32 cellular contexts compared by ENCODE assay signal in genomic region chr5:10057356-10057755, GRCh38.
"Had no signal": no experiment of that assay in that cellular context is flagged by ENCODE, and none has a peak within 500 bp of the region (broad histone marks: within the 10 kb centered on the region; RNA-seq: fewer than 3 reads in every experiment).

No MANE protein-coding gene starts in this region.

- H3K4me1 ChIP-seq: esophagus muscularis mucosa, foreskin keratinocyte, gastrocnemius medialis, heart left ventricle had no signal

- H3K36me3 Mint-ChIP-seq: T-cell had no signal

- H3K4me1 Mint-ChIP-seq: activated CD4-positive, alpha-beta T cell treated with anti-CD3 and anti-CD28 coated beads, Interleukin-2, amount 10 ng/mL, durations not matched to agents 7 days and 5 days; activated T-helper 17 cell treated with anti-CD3 and anti-CD28 coated beads, Interleukin-2, amount 50 U/mL, for 72 hours; central memory CD8-positive, alpha-beta T cell; T-cell had no signal

- H3K9me3 ChIP-seq: gastrocnemius medialis had no signal

- H3K27ac Mint-ChIP-seq: activated CD4-positive, alpha-beta T cell treated with anti-CD3 and anti-CD28 coated beads, Interleukin-2, amount 10 ng/mL, durations not matched to agents 7 days and 5 days; activated CD8-positive, alpha-beta T cell treated with anti-CD3 and anti-CD28 coated beads for 36 hours; activated naive CD8-positive, alpha-beta T cell; activated T-helper 17 cell treated with anti-CD3 and anti-CD28 coated beads, Interleukin-2, amount 50 U/mL, for 72 hours; effector memory CD8-positive, alpha-beta T cell; T-cell had no signal

- DNase-seq: activated CD4-positive, alpha-beta T cell treated with anti-CD3 and anti-CD28 coated beads for 4 hours; activated CD4-positive, alpha-beta T cell treated with anti-CD3 and anti-CD28 coated beads, Interleukin-2, amount 10 ng/mL, durations not matched to agents 7 days and 5 days; activated CD4-positive, alpha-beta T cell treated with anti-CD3 and anti-CD28 coated beads, Interleukin-2, amount 50 U/mL, for 4 hours; activated CD4-positive, CD25-positive, alpha-beta regulatory T cell; activated CD4-positive, CD25-positive, alpha-beta regulatory T cell treated with anti-CD3 and anti-CD28 coated beads, Interleukin-2, amount 50 U/mL, for 72 hours; activated CD8-positive, alpha-beta memory T cell treated with anti-CD3 and anti-CD28 coated beads for 24 hours; activated CD8-positive, alpha-beta T cell treated with anti-CD3 and anti-CD28 coated beads for 36 hours; activated effector memory CD4-positive, alpha-beta T cell treated with Interleukin-2 at 50 U/mL for 16 hours; activated gamma-delta T cell treated with Interleukin-2 at 50 U/mL for 16 hours; activated naive CD4-positive, alpha-beta T cell treated with anti-CD3 and anti-CD28 coated beads, Interleukin-2, amount 50 U/mL, for 16 hours; activated naive CD4-positive, alpha-beta T cell treated with Interleukin-2 at 50 U/mL for 16 hours; activated T-cell treated with anti-CD3 and anti-CD28 coated beads, Interleukin-2, amount 50 U/mL, for 4 hours; amniotic stem cell; anterior cingulate cortex; brain microvascular endothelial cell; cortex of kidney; dermis blood vessel endothelial cell; effector CD4-positive, alpha-beta T cell; effector memory CD8-positive, alpha-beta T cell; erythroblast; foreskin keratinocyte; gastrocnemius medialis; glutamatergic neuron; heart left ventricle; T-cell; T-helper 2 cell had no signal

- H3K36me3 ChIP-seq: brain microvascular endothelial cell, esophagus muscularis mucosa, gastrocnemius medialis, heart left ventricle had no signal

- H3K27me3 ChIP-seq: brain microvascular endothelial cell, esophagus muscularis mucosa, gastrocnemius medialis, heart left ventricle had no signal

- H3K27me3 Mint-ChIP-seq: activated CD4-positive, alpha-beta T cell treated with anti-CD3 and anti-CD28 coated beads, Interleukin-2, amount 10 ng/mL, durations not matched to agents 7 days and 5 days; activated CD8-positive, alpha-beta T cell treated with anti-CD3 and anti-CD28 coated beads for 36 hours; activated naive CD8-positive, alpha-beta T cell; central memory CD8-positive, alpha-beta T cell had no signal

- ATAC-seq: activated CD8-positive, alpha-beta T cell treated with anti-CD3 and anti-CD28 coated beads for 36 hours; activated T-cell treated with anti-CD3 and anti-CD28 coated beads, Interleukin-2, amount 50 U/mL, for 4 hours; activated T-helper 17 cell treated with anti-CD3 and anti-CD28 coated beads, Interleukin-2, amount 50 U/mL, for 72 hours; effector memory CD8-positive, alpha-beta T cell; foreskin keratinocyte; gastrocnemius medialis; heart left ventricle; T-cell had no signal

- H3K27ac ChIP-seq: brain microvascular endothelial cell, esophagus muscularis mucosa, foreskin keratinocyte, gastrocnemius medialis, heart left ventricle had no signal

- H3K4me3 ChIP-seq: esophagus muscularis mucosa, gastrocnemius medialis, heart left ventricle had no signal

- FAIRE-seq: astrocyte, bronchial epithelial cell had no signal

- H3K4me3 Mint-ChIP-seq: activated CD4-positive, alpha-beta T cell treated with anti-CD3 and anti-CD28 coated beads, Interleukin-2, amount 10 ng/mL, durations not matched to agents 7 days and 5 days; activated CD8-positive, alpha-beta T cell treated with anti-CD3 and anti-CD28 coated beads for 36 hours; activated naive CD8-positive, alpha-beta T cell; activated T-cell treated with anti-CD3 and anti-CD28 coated beads, Interleukin-2, amount 50 U/mL, for 4 hours; activated T-helper 17 cell treated with anti-CD3 and anti-CD28 coated beads, Interleukin-2, amount 50 U/mL, for 72 hours; central memory CD8-positive, alpha-beta T cell; effector memory CD8-positive, alpha-beta T cell; T-cell had no signal
